In genomic region chr10:20767028-20767427, GRCh38 we compare ENCODE assay signal across 15 cellular contexts.
A peak's percentile ranks its signal among the peaks of the same experiment; 100 is the strongest.
DNase-seq lines count a peak whose midpoint lies in the region; ATAC-seq, FAIRE-seq and TF ChIP-seq lines count a peak whose summit lies in the region.
"Had no signal": no experiment of that assay in that cellular context is flagged by ENCODE, and none has a peak within 500 bp of the region (broad histone marks: within the 10 kb centered on the region; RNA-seq: fewer than 3 reads in every experiment).

No MANE protein-coding gene starts in this region.

- H3K4me1 ChIP-seq in thoracic aorta (ENCODE audit: control insufficient read depth in 1 of 2, low read depth in 2 of 2), result peaks cover 5 to 23% of the 10 kb centered on the region in 2 donors
- no peaks in the 10 kb centered on the region for H3K4me1 ChIP-seq in HAP-1
- H3K4me1 ChIP-seq: psoas muscle had no signal

- no peak overlapping the region for H3K4me3 ChIP-seq in astrocyte of the spinal cord (ENCODE audit: low read depth, low read length)
- no peak overlapping the region for H3K4me3 ChIP-seq in thoracic aorta
- no peak overlapping the region for H3K4me3 ChIP-seq in HAP-1
- H3K4me3 ChIP-seq: psoas muscle had no signal

- H3K27me3 ChIP-seq in thoracic aorta (replicated peaks; ENCODE audit: insufficient read depth) (no peaks in the 10 kb centered on the region), HAP-1 (ENCODE audit: low read depth) (no peaks in the 10 kb centered on the region; the same call in 1 of the 2 replicates)

- FAIRE-seq in H54 (lab: Jason Lieb, UNC), result no peak

- DNase-seq in H54 (ENCODE audit: insufficient read length, low spot score) (peak; percentile 9), astrocyte of the spinal cord (ENCODE audit: low read depth, low spot score) (peak; percentile 50), iris pigment epithelial cell (ENCODE audit: low read depth) (peak; percentile 59), thoracic aorta (ENCODE audit: low spot score) (no peak), GM10266 (ENCODE audit: extremely low spot score) (no peak), GDM1 (lab: John Stamatoyannopoulos, UW) (no peak), HAP-1 (ENCODE audit: low spot score in 2 of 2) (no peak)
- DNase-seq: activated CD8-positive, alpha-beta memory T cell treated with anti-CD3 and anti-CD28 coated beads for 24 hours; activated effector memory CD4-positive, alpha-beta T cell treated with Interleukin-2 at 50 U/mL for 16 hours; islet precursor cell; NCI-H1436 treated with DMSO at 0.1 percent for 48 hours; NCI-H345; psoas muscle had no signal

- in situ Hi-C loops in astrocyte of the spinal cord (cut with HindIII; ENCODE audit: low sequenced_read_pairs) (no loop called here), HAP-1 (cut with MboI; ENCODE audit: low sequenced_read_pairs) (no loop called here)

- TF ChIP-seq CTCF in astrocyte of the spinal cord (IDR thresholded peaks at IDR 0.05; ENCODE audit: low read depth, low read length) (no peak), thoracic aorta (IDR thresholded peaks at IDR 0.05) (no peak), GM10266 (IDR thresholded peaks at IDR 0.05; ENCODE audit: control insufficient read depth, insufficient read depth, low read depth, missing control alignments) (no peak)

- no peak for TF ChIP-seq POLR2A in H54 (IDR thresholded peaks at IDR 0.05; ENCODE audit: low read depth, low read length)

- ATAC-seq in thoracic aorta (ENCODE audit: insufficient number of reproducible peaks, low FRiP score, low read depth), result no peak
- ATAC-seq in HG03354 (IDR thresholded peaks at IDR 0.05; ENCODE audit: poor library complexity, severe bottlenecking, unreplicated experiment), result no peak

- H3K9me3 ChIP-seq in thoracic aorta, result no peaks in the 10 kb centered on the region
- H3K9me3 ChIP-seq in HAP-1, result no peaks in the 10 kb centered on the region
- H3K9me3 ChIP-seq: psoas muscle had no signal

- H3K27ac ChIP-seq in thoracic aorta, result peak overlapping the region; percentile 27 to 50
- H3K27ac ChIP-seq: psoas muscle, VCaP had no signal

- H3K36me3 ChIP-seq in thoracic aorta (no peaks in the 10 kb centered on the region), HAP-1 (replicated peaks) (no peaks in the 10 kb centered on the region)

Comparison
In these comparisons a context has a peak if more than half of its experiments do, and no peak if none do; other contexts are left out.
1. DNase-seq: peak in H54 (single experiment), astrocyte of the spinal cord (single experiment) and iris pigment epithelial cell (single experiment); none in thoracic aorta (single experiment), GM10266 (single experiment), GDM1 (single experiment) and HAP-1 (0 of 2).